ENCODE assay signal across 2 cellular contexts in the genomic region with DNA sequence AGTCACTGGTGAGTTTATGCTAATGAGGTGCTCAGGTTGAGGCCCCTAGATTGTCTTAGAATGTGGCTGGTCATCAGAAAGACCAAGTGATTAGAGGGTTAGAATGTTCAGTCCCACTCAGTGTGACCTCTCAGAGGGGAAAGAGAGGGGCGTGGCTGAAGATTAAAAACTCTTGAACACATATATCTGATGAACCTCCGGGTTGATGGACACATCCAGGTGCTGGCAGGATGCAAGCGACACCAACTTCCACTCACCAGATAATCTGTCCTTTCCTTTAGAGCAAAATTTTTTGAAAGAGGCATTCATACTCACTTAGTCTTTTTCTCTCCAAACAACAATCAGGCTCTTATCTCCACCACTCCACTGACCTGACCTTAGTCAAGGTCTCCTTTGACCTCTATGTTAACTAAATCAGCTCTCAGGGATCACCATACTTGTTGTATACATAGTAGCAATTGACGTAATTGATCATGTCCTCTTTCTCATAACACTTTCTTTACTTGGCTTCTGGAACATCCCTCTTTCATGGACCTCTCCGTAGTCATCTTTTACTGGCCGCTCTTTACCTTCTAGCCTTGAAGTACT.
TF ChIP-seq lines count a peak whose summit lies in the region.

No MANE protein-coding gene starts in this region.

TF ChIP-seq in HepG2, 621 proteins besides CTCF, POLR2A, EP300 and RAD21 (continues in another document):
- no peak for TF ChIP-seq FLYWCH1 (CRISPR knock-in tag; IDR thresholded peaks at IDR 0.05)
- no peak for TF ChIP-seq PHF21A (CRISPR knock-in tag; IDR thresholded peaks at IDR 0.05)
- no peak for TF ChIP-seq KLF11 (CRISPR knock-in tag; IDR thresholded peaks at IDR 0.05)
- TF ChIP-seq, protein P1, sequence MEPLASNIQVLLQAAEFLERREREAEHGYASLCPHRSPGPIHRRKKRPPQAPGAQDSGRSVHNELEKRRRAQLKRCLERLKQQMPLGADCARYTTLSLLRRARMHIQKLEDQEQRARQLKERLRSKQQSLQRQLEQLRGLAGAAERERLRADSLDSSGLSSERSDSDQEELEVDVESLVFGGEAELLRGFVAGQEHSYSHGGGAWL (CRISPR knock-in tag; IDR thresholded peaks at IDR 0.05) = no peak
- TF ChIP-seq ZNF468 (CRISPR knock-in tag; IDR thresholded peaks at IDR 0.05) = no peak
- TF ChIP-seq, protein P2, sequence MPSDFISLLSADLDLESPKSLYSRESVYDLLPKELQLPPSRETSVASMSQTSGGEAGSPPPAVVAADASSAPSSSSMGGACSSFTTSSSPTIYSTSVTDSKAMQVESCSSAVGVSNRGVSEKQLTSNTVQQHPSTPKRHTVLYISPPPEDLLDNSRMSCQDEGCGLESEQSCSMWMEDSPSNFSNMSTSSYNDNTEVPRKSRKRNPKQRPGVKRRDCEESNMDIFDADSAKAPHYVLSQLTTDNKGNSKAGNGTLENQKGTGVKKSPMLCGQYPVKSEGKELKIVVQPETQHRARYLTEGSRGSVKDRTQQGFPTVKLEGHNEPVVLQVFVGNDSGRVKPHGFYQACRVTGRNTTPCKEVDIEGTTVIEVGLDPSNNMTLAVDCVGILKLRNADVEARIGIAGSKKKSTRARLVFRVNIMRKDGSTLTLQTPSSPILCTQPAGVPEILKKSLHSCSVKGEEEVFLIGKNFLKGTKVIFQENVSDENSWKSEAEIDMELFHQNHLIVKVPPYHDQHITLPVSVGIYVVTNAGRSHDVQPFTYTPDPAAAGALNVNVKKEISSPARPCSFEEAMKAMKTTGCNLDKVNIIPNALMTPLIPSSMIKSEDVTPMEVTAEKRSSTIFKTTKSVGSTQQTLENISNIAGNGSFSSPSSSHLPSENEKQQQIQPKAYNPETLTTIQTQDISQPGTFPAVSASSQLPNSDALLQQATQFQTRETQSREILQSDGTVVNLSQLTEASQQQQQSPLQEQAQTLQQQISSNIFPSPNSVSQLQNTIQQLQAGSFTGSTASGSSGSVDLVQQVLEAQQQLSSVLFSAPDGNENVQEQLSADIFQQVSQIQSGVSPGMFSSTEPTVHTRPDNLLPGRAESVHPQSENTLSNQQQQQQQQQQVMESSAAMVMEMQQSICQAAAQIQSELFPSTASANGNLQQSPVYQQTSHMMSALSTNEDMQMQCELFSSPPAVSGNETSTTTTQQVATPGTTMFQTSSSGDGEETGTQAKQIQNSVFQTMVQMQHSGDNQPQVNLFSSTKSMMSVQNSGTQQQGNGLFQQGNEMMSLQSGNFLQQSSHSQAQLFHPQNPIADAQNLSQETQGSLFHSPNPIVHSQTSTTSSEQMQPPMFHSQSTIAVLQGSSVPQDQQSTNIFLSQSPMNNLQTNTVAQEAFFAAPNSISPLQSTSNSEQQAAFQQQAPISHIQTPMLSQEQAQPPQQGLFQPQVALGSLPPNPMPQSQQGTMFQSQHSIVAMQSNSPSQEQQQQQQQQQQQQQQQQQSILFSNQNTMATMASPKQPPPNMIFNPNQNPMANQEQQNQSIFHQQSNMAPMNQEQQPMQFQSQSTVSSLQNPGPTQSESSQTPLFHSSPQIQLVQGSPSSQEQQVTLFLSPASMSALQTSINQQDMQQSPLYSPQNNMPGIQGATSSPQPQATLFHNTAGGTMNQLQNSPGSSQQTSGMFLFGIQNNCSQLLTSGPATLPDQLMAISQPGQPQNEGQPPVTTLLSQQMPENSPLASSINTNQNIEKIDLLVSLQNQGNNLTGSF (CRISPR knock-in tag; IDR thresholded peaks at IDR 0.05) = no peak
- TF ChIP-seq, protein P3, sequence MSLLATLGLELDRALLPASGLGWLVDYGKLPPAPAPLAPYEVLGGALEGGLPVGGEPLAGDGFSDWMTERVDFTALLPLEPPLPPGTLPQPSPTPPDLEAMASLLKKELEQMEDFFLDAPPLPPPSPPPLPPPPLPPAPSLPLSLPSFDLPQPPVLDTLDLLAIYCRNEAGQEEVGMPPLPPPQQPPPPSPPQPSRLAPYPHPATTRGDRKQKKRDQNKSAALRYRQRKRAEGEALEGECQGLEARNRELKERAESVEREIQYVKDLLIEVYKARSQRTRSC (CRISPR knock-in tag; IDR thresholded peaks at IDR 0.05; ENCODE audit: low read depth) = no peak
- TF ChIP-seq, protein P4, sequence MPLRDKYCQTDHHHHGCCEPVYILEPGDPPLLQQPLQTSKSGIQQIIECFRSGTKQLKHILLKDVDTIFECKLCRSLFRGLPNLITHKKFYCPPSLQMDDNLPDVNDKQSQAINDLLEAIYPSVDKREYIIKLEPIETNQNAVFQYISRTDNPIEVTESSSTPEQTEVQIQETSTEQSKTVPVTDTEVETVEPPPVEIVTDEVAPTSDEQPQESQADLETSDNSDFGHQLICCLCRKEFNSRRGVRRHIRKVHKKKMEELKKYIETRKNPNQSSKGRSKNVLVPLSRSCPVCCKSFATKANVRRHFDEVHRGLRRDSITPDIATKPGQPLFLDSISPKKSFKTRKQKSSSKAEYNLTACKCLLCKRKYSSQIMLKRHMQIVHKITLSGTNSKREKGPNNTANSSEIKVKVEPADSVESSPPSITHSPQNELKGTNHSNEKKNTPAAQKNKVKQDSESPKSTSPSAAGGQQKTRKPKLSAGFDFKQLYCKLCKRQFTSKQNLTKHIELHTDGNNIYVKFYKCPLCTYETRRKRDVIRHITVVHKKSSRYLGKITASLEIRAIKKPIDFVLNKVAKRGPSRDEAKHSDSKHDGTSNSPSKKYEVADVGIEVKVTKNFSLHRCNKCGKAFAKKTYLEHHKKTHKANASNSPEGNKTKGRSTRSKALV (CRISPR knock-in tag; IDR thresholded peaks at IDR 0.05) = no peak
- TF ChIP-seq, protein P5, sequence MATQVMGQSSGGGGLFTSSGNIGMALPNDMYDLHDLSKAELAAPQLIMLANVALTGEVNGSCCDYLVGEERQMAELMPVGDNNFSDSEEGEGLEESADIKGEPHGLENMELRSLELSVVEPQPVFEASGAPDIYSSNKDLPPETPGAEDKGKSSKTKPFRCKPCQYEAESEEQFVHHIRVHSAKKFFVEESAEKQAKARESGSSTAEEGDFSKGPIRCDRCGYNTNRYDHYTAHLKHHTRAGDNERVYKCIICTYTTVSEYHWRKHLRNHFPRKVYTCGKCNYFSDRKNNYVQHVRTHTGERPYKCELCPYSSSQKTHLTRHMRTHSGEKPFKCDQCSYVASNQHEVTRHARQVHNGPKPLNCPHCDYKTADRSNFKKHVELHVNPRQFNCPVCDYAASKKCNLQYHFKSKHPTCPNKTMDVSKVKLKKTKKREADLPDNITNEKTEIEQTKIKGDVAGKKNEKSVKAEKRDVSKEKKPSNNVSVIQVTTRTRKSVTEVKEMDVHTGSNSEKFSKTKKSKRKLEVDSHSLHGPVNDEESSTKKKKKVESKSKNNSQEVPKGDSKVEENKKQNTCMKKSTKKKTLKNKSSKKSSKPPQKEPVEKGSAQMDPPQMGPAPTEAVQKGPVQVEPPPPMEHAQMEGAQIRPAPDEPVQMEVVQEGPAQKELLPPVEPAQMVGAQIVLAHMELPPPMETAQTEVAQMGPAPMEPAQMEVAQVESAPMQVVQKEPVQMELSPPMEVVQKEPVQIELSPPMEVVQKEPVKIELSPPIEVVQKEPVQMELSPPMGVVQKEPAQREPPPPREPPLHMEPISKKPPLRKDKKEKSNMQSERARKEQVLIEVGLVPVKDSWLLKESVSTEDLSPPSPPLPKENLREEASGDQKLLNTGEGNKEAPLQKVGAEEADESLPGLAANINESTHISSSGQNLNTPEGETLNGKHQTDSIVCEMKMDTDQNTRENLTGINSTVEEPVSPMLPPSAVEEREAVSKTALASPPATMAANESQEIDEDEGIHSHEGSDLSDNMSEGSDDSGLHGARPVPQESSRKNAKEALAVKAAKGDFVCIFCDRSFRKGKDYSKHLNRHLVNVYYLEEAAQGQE (IDR thresholded peaks at IDR 0.05; ENCODE audit: borderline replicate concordance in 1 of 2, low read depth in 1 of 2, low read length in 2 of 2) = no peak

TF ChIP-seq in K562, 482 proteins besides CTCF, POLR2A, EP300 and RAD21:
- TF ChIP-seq ESRRA (IDR thresholded peaks at IDR 0.05; ENCODE audit: borderline replicate concordance, low read depth) (peak; percentile 43), ZNF12 (CRISPR knock-in tag; IDR thresholded peaks at IDR 0.05) (no peak), SREBF2 (CRISPR knock-in tag; IDR thresholded peaks at IDR 0.05) (no peak), ADNP (tag; IDR thresholded peaks at IDR 0.05) (no peak), KAT2B (IDR thresholded peaks at IDR 0.05; ENCODE audit: low read depth, low read length) (no peak), MXI1 (IDR thresholded peaks at IDR 0.05; ENCODE audit: low read depth, low read length) (no peak), JUNB (CRISPR knock-in tag; conservative IDR thresholded peaks at IDR 0.05) (no peak)
- TF ChIP-seq, protein P6, sequence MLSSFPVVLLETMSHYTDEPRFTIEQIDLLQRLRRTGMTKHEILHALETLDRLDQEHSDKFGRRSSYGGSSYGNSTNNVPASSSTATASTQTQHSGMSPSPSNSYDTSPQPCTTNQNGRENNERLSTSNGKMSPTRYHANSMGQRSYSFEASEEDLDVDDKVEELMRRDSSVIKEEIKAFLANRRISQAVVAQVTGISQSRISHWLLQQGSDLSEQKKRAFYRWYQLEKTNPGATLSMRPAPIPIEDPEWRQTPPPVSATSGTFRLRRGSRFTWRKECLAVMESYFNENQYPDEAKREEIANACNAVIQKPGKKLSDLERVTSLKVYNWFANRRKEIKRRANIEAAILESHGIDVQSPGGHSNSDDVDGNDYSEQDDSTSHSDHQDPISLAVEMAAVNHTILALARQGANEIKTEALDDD (IDR thresholded peaks at IDR 0.05) = peak; percentile 57; the same call in 1 of the 2 replicates
- TF ChIP-seq, protein P7, sequence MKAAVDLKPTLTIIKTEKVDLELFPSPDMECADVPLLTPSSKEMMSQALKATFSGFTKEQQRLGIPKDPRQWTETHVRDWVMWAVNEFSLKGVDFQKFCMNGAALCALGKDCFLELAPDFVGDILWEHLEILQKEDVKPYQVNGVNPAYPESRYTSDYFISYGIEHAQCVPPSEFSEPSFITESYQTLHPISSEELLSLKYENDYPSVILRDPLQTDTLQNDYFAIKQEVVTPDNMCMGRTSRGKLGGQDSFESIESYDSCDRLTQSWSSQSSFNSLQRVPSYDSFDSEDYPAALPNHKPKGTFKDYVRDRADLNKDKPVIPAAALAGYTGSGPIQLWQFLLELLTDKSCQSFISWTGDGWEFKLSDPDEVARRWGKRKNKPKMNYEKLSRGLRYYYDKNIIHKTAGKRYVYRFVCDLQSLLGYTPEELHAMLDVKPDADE (conservative IDR thresholded peaks at IDR 0.05; ENCODE audit: control insufficient read depth, low read depth, low read length) = no peak
- TF ChIP-seq, protein P8, sequence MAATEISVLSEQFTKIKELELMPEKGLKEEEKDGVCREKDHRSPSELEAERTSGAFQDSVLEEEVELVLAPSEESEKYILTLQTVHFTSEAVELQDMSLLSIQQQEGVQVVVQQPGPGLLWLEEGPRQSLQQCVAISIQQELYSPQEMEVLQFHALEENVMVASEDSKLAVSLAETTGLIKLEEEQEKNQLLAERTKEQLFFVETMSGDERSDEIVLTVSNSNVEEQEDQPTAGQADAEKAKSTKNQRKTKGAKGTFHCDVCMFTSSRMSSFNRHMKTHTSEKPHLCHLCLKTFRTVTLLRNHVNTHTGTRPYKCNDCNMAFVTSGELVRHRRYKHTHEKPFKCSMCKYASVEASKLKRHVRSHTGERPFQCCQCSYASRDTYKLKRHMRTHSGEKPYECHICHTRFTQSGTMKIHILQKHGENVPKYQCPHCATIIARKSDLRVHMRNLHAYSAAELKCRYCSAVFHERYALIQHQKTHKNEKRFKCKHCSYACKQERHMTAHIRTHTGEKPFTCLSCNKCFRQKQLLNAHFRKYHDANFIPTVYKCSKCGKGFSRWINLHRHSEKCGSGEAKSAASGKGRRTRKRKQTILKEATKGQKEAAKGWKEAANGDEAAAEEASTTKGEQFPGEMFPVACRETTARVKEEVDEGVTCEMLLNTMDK (IDR thresholded peaks at IDR 0.05; ENCODE audit: borderline replicate concordance, insufficient read depth, low read depth, low read length, poor library complexity, severe bottlenecking) = no peak
- TF ChIP-seq, protein P9, sequence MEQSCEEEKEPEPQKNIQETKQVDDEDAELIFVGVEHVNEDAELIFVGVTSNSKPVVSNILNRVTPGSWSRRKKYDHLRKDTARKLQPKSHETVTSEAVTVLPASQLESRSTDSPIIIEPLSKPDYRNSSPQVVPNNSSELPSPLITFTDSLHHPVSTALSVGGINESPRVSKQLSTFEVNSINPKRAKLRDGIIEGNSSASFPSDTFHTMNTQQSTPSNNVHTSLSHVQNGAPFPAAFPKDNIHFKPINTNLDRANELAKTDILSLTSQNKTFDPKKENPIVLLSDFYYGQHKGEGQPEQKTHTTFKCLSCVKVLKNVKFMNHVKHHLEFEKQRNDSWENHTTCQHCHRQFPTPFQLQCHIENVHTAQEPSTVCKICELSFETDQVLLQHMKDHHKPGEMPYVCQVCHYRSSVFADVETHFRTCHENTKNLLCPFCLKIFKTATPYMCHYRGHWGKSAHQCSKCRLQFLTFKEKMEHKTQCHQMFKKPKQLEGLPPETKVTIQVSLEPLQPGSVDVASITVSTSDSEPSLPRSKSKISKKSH (CRISPR knock-in tag; IDR thresholded peaks at IDR 0.05) = no peak
- TF ChIP-seq, protein P10, sequence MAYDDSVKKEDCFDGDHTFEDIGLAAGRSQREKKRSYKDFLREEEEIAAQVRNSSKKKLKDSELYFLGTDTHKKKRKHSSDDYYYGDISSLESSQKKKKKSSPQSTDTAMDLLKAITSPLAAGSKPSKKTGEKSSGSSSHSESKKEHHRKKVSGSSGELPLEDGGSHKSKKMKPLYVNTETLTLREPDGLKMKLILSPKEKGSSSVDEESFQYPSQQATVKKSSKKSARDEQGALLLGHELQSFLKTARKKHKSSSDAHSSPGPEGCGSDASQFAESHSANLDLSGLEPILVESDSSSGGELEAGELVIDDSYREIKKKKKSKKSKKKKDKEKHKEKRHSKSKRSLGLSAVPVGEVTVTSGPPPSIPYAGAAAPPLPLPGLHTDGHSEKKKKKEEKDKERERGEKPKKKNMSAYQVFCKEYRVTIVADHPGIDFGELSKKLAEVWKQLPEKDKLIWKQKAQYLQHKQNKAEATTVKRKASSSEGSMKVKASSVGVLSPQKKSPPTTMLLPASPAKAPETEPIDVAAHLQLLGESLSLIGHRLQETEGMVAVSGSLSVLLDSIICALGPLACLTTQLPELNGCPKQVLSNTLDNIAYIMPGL (CRISPR knock-in tag; IDR thresholded peaks at IDR 0.05) = no peak
